ENCODE assay signal across 10 cellular contexts in genomic region chr7:103613655-103614642, GRCh38.
A peak's percentile ranks its signal among the peaks of the same experiment; 100 is the strongest.
DNase-seq lines count a peak whose midpoint lies in the region; ATAC-seq and TF ChIP-seq lines count a peak whose summit lies in the region.
"Had no signal": no experiment of that assay in that cellular context is flagged by ENCODE, and none has a peak within 500 bp of the region (broad histone marks: within the 10 kb centered on the region; RNA-seq: fewer than 3 reads in every experiment).

No MANE protein-coding gene starts in this region.

- H3K4me1 Mint-ChIP-seq in glutamatergic neuron (ENCODE audit: low read depth, unreplicated experiment): peaks cover 14% of the 10 kb centered on the region

- H3K27ac ChIP-seq in Panc1 (ENCODE audit: low read length): no peak overlapping the region
- no peak overlapping the region for H3K27ac ChIP-seq in gastroesophageal sphincter
- no peak overlapping the region for H3K27ac ChIP-seq in Karpas-422 (ENCODE audit: low read length)
- no peak overlapping the region for H3K27ac ChIP-seq in transverse colon
- H3K27ac ChIP-seq in caudate nucleus (ENCODE audit: low read depth, low read length): no peak overlapping the region

- intact Hi-C loops in Panc1 (cut with micrococcal nuclease; ENCODE audit: unreplicated experiment): no loop called here
- intact Hi-C loops in transverse colon (cut with DNase I; ENCODE audit: low total_unique reads): no loop called here

- no peaks in the 10 kb centered on the region for H4K20me1 ChIP-seq in Karpas-422 (ENCODE audit: insufficient read depth, low read depth, low read length)

- CTCF ChIA-PET in Panc1 (lab: Charles Lee): no interaction called here

- no peak overlapping the region for H3K4me3 Mint-ChIP-seq in glutamatergic neuron (ENCODE audit: unreplicated experiment)

- H3K27me3 ChIP-seq in Panc1 (ENCODE audit: control insufficient read depth, insufficient read depth, low read length) (peaks cover 6% of the 10 kb centered on the region), gastroesophageal sphincter (peaks cover 4% of the 10 kb centered on the region), Karpas-422 (ENCODE audit: low read length) (no peaks in the 10 kb centered on the region), transverse colon (peaks cover 4% of the 10 kb centered on the region)

- TF ChIP-seq CTCF in AG09309 (IDR thresholded peaks at IDR 0.05; ENCODE audit: control insufficient read depth, insufficient read depth, low read depth, low read length, missing control alignments): peak; percentile 32
- TF ChIP-seq CTCF in Panc1 (IDR thresholded peaks at IDR 0.05): peak; percentile 39
- TF ChIP-seq CTCF in glutamatergic neuron (IDR thresholded peaks at IDR 0.05; ENCODE audit: partially characterized antibody, unreplicated experiment): peak; percentile 22
- TF ChIP-seq CTCF in gastroesophageal sphincter (IDR thresholded peaks at IDR 0.05): no peak
- no peak for TF ChIP-seq CTCF in transverse colon (IDR thresholded peaks at IDR 0.05)

- TF ChIP-seq EP300 in gastroesophageal sphincter (IDR thresholded peaks at IDR 0.05) (no peak), transverse colon (IDR thresholded peaks at IDR 0.05; ENCODE audit: low read depth) (no peak)

- POLR2A ChIA-PET in Panc1 (lab: Charles Lee): no interaction called here

- H3K4me1 ChIP-seq in Panc1 (ENCODE audit: control insufficient read depth, insufficient read depth, low read length) (no peaks in the 10 kb centered on the region), gastroesophageal sphincter (no peaks in the 10 kb centered on the region), Karpas-422 (ENCODE audit: low read length) (no peaks in the 10 kb centered on the region), transverse colon (no peaks in the 10 kb centered on the region)

- TF ChIP-seq POLR2A in gastroesophageal sphincter (IDR thresholded peaks at IDR 0.05): no peak
- TF ChIP-seq POLR2A in transverse colon (IDR thresholded peaks at IDR 0.05): no peak

- 26 to 31% methylated on average over 2 to 3 of the region's 3 CpGs for WGBS in gastroesophageal sphincter (ENCODE audit: low coverage in 1 of 2), 2 donors
- WGBS in transverse colon (ENCODE audit: low coverage in 1 of 2), 2 donors: 34 to 35% methylated on average over 3 of the region's 3 CpGs

- H3K9me3 Mint-ChIP-seq in glutamatergic neuron (ENCODE audit: unreplicated experiment): peaks cover 4% of the 10 kb centered on the region

- no peaks in the 10 kb centered on the region for H3K79me2 ChIP-seq in Karpas-422 (ENCODE audit: low read length)

- DNase-seq in AG09309 (ENCODE audit: low read depth): no peak
- DNase-seq in HCEC 1CT: peak; percentile 42
- DNase-seq in Panc1 (ENCODE audit: low read depth, low spot score): no peak
- DNase-seq in glutamatergic neuron: peak; percentile 19
- DNase-seq in Karpas-422: no peak
- no peak for DNase-seq in transverse colon
- DNase-seq in caudate nucleus (lab: John Stamatoyannopoulos, UW): no peak
- DNase-seq: activated gamma-delta T cell treated with Interleukin-2 at 50 U/mL for 16 hours, NCI-H1930 had no signal

- H3K9me2 ChIP-seq in Karpas-422 (replicated peaks; ENCODE audit: insufficient read depth, low read length): no peaks in the 10 kb centered on the region

- H3K9ac ChIP-seq in Karpas-422 (ENCODE audit: low read length): no peak overlapping the region

- no peaks in the 10 kb centered on the region for H3K36me3 ChIP-seq in Panc1 (ENCODE audit: control insufficient read depth, insufficient read depth, low read length)
- no peaks in the 10 kb centered on the region for H3K36me3 ChIP-seq in gastroesophageal sphincter
- H3K36me3 ChIP-seq in Karpas-422 (ENCODE audit: insufficient read depth, low read length): no peaks in the 10 kb centered on the region
- H3K36me3 ChIP-seq in transverse colon: no peaks in the 10 kb centered on the region

- BruUV-seq in Panc1 (replicated peaks; lab: Mats Ljungman, UMichigan): no TSS peak

- peaks cover 2% of the 10 kb centered on the region for H3K27me3 Mint-ChIP-seq in glutamatergic neuron (ENCODE audit: unreplicated experiment)

- ATAC-seq in Panc1 (no peak), gastroesophageal sphincter (no peak)

- no peaks in the 10 kb centered on the region for H3K9me3 ChIP-seq in Panc1 (ENCODE audit: control insufficient read depth, insufficient read depth, low read depth, low read length)
- no peaks in the 10 kb centered on the region for H3K9me3 ChIP-seq in gastroesophageal sphincter
- H3K9me3 ChIP-seq in Karpas-422 (ENCODE audit: low read length): no peaks in the 10 kb centered on the region
- H3K9me3 ChIP-seq in transverse colon: no peaks in the 10 kb centered on the region

- in situ Hi-C loops in Panc1 (cut with HindIII; ENCODE audit: low pct_unique_long_range_greater_than_20kb, low sequenced_read_pairs) (no loop called here), transverse colon (cut with MboI; ENCODE audit: low pct_ligation_motif_present in 1 of 4, low pct_unique_long_range_greater_than_20kb in 1 of 4, low sequenced_read_pairs in 3 of 4) (no loop called here)

- H3K36me3 Mint-ChIP-seq in glutamatergic neuron (ENCODE audit: unreplicated experiment): no peaks in the 10 kb centered on the region

- H3K27ac Mint-ChIP-seq in glutamatergic neuron (ENCODE audit: unreplicated experiment): peak overlapping the region; percentile 77

- H3K4me2 ChIP-seq in Karpas-422 (ENCODE audit: low read depth, low read length, poor library complexity, severe bottlenecking): no peak overlapping the region

- no peak overlapping the region for H3K4me3 ChIP-seq in AG09309 (ENCODE audit: control insufficient read depth, low read depth, low read length)
- no peak overlapping the region for H3K4me3 ChIP-seq in Panc1 (ENCODE audit: low read depth in 2 of 2, low read length in 2 of 2)
- no peak overlapping the region for H3K4me3 ChIP-seq in gastroesophageal sphincter
- no peak overlapping the region for H3K4me3 ChIP-seq in Karpas-422 (ENCODE audit: low read length)
- H3K4me3 ChIP-seq in transverse colon: no peak overlapping the region

- H2AFZ ChIP-seq in Karpas-422 (ENCODE audit: low read length): no peak overlapping the region

Comparison
In these comparisons a context has a peak if more than half of its experiments do, and no peak if none do; other contexts are left out.
1. DNase-seq: peak in HCEC 1CT (single experiment) and glutamatergic neuron (single experiment); none in AG09309 (single experiment), Panc1 (single experiment), Karpas-422 (single experiment), transverse colon (single experiment) and caudate nucleus (0 of 61).
2. CTCF ChIP-seq: peak in AG09309 (single experiment), Panc1 (single experiment) and glutamatergic neuron (single experiment); none in gastroesophageal sphincter (0 of 4) and transverse colon (0 of 5).